1 cellular context compared by ENCODE assay signal in genomic region chr1:15603050-15603965, GRCh38.
TF ChIP-seq lines count a peak whose summit lies in the region.

No MANE protein-coding gene starts in this region.

TF ChIP-seq in GM12878, 131 proteins besides CTCF, POLR2A, EP300 and RAD21 (continued from another document and continues in another):
- TF ChIP-seq ZNF592 (IDR thresholded peaks at IDR 0.05) (no peak), FOS (IDR thresholded peaks at IDR 0.05; ENCODE audit: borderline replicate concordance, extremely low read depth, insufficient read length) (peak; percentile 84), ZNF217 (IDR thresholded peaks at IDR 0.05) (no peak), TARDBP (IDR thresholded peaks at IDR 0.05; ENCODE audit: borderline replicate concordance) (peak; percentile 56; the same call in 1 of the 2 replicates), POU2F2 (IDR thresholded peaks at IDR 0.05; ENCODE audit: borderline replicate concordance, low read depth, low read length) (no peak), DPF2 (IDR thresholded peaks at IDR 0.05) (0 out of 2 replicates have a peak, but pooled peaks have one; percentile 47), PRDM15 (CRISPR knock-in tag; IDR thresholded peaks at IDR 0.05) (no peak), IRF5 (IDR thresholded peaks at IDR 0.05; ENCODE audit: borderline replicate concordance) (no peak), MEF2A (IDR thresholded peaks at IDR 0.05; ENCODE audit: insufficient read depth, low read depth, low read length) (no peak), SMAD1 (IDR thresholded peaks at IDR 0.05; ENCODE audit: low read depth, partially characterized antibody) (no peak), ATF7 (IDR thresholded peaks at IDR 0.05; ENCODE audit: low read depth) (0 out of 2 replicates have a peak, but pooled peaks have one; percentile 12), KDM1A (IDR thresholded peaks at IDR 0.05; ENCODE audit: borderline replicate concordance) (no peak), HCFC1 (IDR thresholded peaks at IDR 0.05; ENCODE audit: low read length) (no peak), MYC (IDR thresholded peaks at IDR 0.05; ENCODE audit: insufficient read depth, insufficient read length, insufficient replicate concordance, low read length, severe bottlenecking) (no peak), CUX1 (IDR thresholded peaks at IDR 0.05; ENCODE audit: insufficient replicate concordance, low read depth, low read length) (no peak), ZBED1 (IDR thresholded peaks at IDR 0.05; ENCODE audit: borderline replicate concordance) (no peak), EZH2 (IDR thresholded peaks at IDR 0.05; ENCODE audit: borderline replicate concordance, control insufficient read depth, low read depth, low read length) (no peak), BRCA1 (IDR thresholded peaks at IDR 0.05; ENCODE audit: low read depth, low read length) (no peak), CEBPB (IDR thresholded peaks at IDR 0.05; ENCODE audit: borderline replicate concordance in 1 of 2, low read depth in 2 of 2, low read length in 2 of 2) (no peak), ZNF207 (IDR thresholded peaks at IDR 0.05; ENCODE audit: borderline replicate concordance) (0 out of 2 replicates have a peak, but pooled peaks have one; percentile 17), SREBF2 (IDR thresholded peaks at IDR 0.05; ENCODE audit: low read length) (no peak), RBBP5 (conservative IDR thresholded peaks at IDR 0.05) (no peak), IRF3 (IDR thresholded peaks at IDR 0.05) (peak; percentile 84), CBFB (IDR thresholded peaks at IDR 0.05; ENCODE audit: low read depth) (no peak; the same call in 1 of the 2 replicates), RELB (IDR thresholded peaks at IDR 0.05; ENCODE audit: low read depth) (no peak), SUZ12 (IDR thresholded peaks at IDR 0.05; ENCODE audit: unreplicated experiment) (no peak), STAT3 (IDR thresholded peaks at IDR 0.05; ENCODE audit: low read depth, low read length) (no peak), PAX5 (IDR thresholded peaks at IDR 0.05; ENCODE audit: borderline replicate concordance, low read depth, low read length) (no peak), NR2F1 (conservative IDR thresholded peaks at IDR 0.05) (0 out of 2 replicates have a peak, but pooled peaks have one; percentile 17), HDAC6 (IDR thresholded peaks at IDR 0.05; ENCODE audit: unreplicated experiment) (no peak), SP1 (IDR thresholded peaks at IDR 0.05; ENCODE audit: low read depth, low read length) (peak; percentile 89), NR2C2 (IDR thresholded peaks at IDR 0.05; ENCODE audit: borderline replicate concordance, control insufficient read depth, insufficient read length, low read depth) (no peak), EED (IDR thresholded peaks at IDR 0.05; ENCODE audit: low read depth) (no peak), KAT2A (conservative IDR thresholded peaks at IDR 0.05; ENCODE audit: control insufficient read depth, low read depth, low read length) (no peak), E2F4 (IDR thresholded peaks at IDR 0.05; ENCODE audit: low read depth, low read length) (no peak), BHLHE40 (IDR thresholded peaks at IDR 0.05; ENCODE audit: borderline replicate concordance in 1 of 2, low read depth in 2 of 2, low read length in 1 of 2) (peak; percentile 90 to 99), ZSCAN29 (IDR thresholded peaks at IDR 0.05) (no peak), SKIL (IDR thresholded peaks at IDR 0.05; ENCODE audit: low read depth, poor library complexity, severe bottlenecking) (no peak), SIN3A (IDR thresholded peaks at IDR 0.05; ENCODE audit: low read depth, low read length) (no peak), CBX3 (IDR thresholded peaks at IDR 0.05; ENCODE audit: borderline replicate concordance, low read depth) (no peak)
